ENCODE assay signal across 8 cellular contexts in genomic region chr3:113783463-113783862, GRCh38. TPM values are rescaled to one million over a fixed set of nuclear protein-coding genes. Genes with fewer than 3 reads are reported as not detected.
A peak's percentile ranks its signal among the peaks of the same experiment; 100 is the strongest.
DNase-seq lines count a peak whose midpoint lies in the region; ATAC-seq and TF ChIP-seq lines count a peak whose summit lies in the region.

No MANE protein-coding gene starts in this region.

- TF ChIP-seq CTCF in glutamatergic neuron (IDR thresholded peaks at IDR 0.05; ENCODE audit: partially characterized antibody, unreplicated experiment) (no peak), esophagus squamous epithelium (IDR thresholded peaks at IDR 0.05) (no peak)

- no peak overlapping the region for H3K4me3 ChIP-seq in esophagus squamous epithelium

- H3K27ac ChIP-seq in esophagus squamous epithelium, result peak overlapping the region in 1 of 4 donors; percentile 24

- intact Hi-C loops in esophagus squamous epithelium (cut with DNase I), result no loop called here

- H3K4me3 Mint-ChIP-seq in glutamatergic neuron (ENCODE audit: unreplicated experiment), result no peak overlapping the region

- in situ Hi-C loops in SK-MEL-5 (cut with HindIII; ENCODE audit: low pct_unique_long_range_greater_than_20kb, low sequenced_read_pairs), result no loop called here

- H3K36me3 ChIP-seq in esophagus squamous epithelium, result peaks cover 0 to 71% (median 8%) of the 10 kb centered on the region in 3 donors

- H3K36me3 Mint-ChIP-seq in glutamatergic neuron (ENCODE audit: unreplicated experiment), result no peaks in the 10 kb centered on the region

- no peaks in the 10 kb centered on the region for H3K9me3 Mint-ChIP-seq in glutamatergic neuron (ENCODE audit: unreplicated experiment)

- no peak for TF ChIP-seq POLR2A in esophagus squamous epithelium (IDR thresholded peaks at IDR 0.05)

- ATAC-seq in HG02610 (IDR thresholded peaks at IDR 0.05; ENCODE audit: unreplicated experiment), result peak; percentile 64

- H3K27ac Mint-ChIP-seq in glutamatergic neuron (ENCODE audit: unreplicated experiment), result no peak overlapping the region

- H3K27me3 ChIP-seq in esophagus squamous epithelium, result no peaks in the 10 kb centered on the region

- no peaks in the 10 kb centered on the region for H3K9me3 ChIP-seq in esophagus squamous epithelium

- peaks cover 0 to 4% (median 0%) of the 10 kb centered on the region in 3 donors for H3K4me1 ChIP-seq in esophagus squamous epithelium

- no peaks in the 10 kb centered on the region for H3K27me3 Mint-ChIP-seq in glutamatergic neuron (ENCODE audit: unreplicated experiment)

- peak; percentile 93 for DNase-seq in EL
- peak; percentile 91 for DNase-seq in SK-MEL-5 (ENCODE audit: low read depth, low spot score)
- DNase-seq in kidney tubule cell (ENCODE audit: low spot score), result peak; percentile 76
- no peak for DNase-seq in NCI-H1930 (lab: John Stamatoyannopoulos, UW)
- DNase-seq in COLO668 (lab: John Stamatoyannopoulos, UW; ENCODE audit: unreplicated experiment), result no peak
- DNase-seq in glutamatergic neuron, result no peak
- DNase-seq in esophagus squamous epithelium (lab: John Stamatoyannopoulos, UW), result no peak

- H3K4me1 Mint-ChIP-seq in glutamatergic neuron (ENCODE audit: low read depth, unreplicated experiment), result no peaks in the 10 kb centered on the region

RNA-seq across cellular contexts. Expression of gene ATP6V1A, which starts 36.6 kb away (rescaled TPM):
- 94.7 and 94.8 TPM in 2 replicates for total RNA-seq in SK-MEL-5 (2014; rRNA removed; shearing (Covaris generic))
- 49.2 and 66.7 TPM in 2 replicates for polyA plus RNA-seq in SK-MEL-5 (2015; cell fraction: cytosol; rRNA removed)
- 27.6 and 46.6 TPM in 2 replicates for polyA plus RNA-seq in SK-MEL-5 (2015; cell fraction: nucleus; rRNA removed)
- 94.5 TPM for total RNA-seq in glutamatergic neuron (ENCODE audit: unreplicated experiment)
- total RNA-seq in esophagus squamous epithelium, result 10 to 100 TPM; 39.9 to 74.3 (median 60.6) TPM

RNA-seq across cellular contexts. Expression of gene NAA50, which starts 37.4 kb away (rescaled TPM):
- 137 and 151 TPM in 2 replicates for total RNA-seq in SK-MEL-5 (2014; rRNA removed; shearing (Covaris generic))
- polyA plus RNA-seq in SK-MEL-5 (2015; cell fraction: cytosol; rRNA removed), result 131 and 149 TPM in 2 replicates
- polyA plus RNA-seq in SK-MEL-5 (2015; cell fraction: nucleus; rRNA removed), result 38.0 and 46.6 TPM in 2 replicates
- total RNA-seq in glutamatergic neuron (ENCODE audit: unreplicated experiment), result 42.5 TPM
- 100 to 1,000 TPM; 142 to 248 (median 228) TPM for total RNA-seq in esophagus squamous epithelium

RNA-seq across cellular contexts. Expression of gene GRAMD1C, which starts 55.1 kb away (rescaled TPM):
- 4.1 and 5.2 TPM in 2 replicates for total RNA-seq in SK-MEL-5 (2014; rRNA removed; shearing (Covaris generic))
- 1.4 and 5.5 TPM in 2 replicates for polyA plus RNA-seq in SK-MEL-5 (2015; cell fraction: cytosol; rRNA removed)
- 11.9 and 13.2 TPM in 2 replicates for polyA plus RNA-seq in SK-MEL-5 (2015; cell fraction: nucleus; rRNA removed)
- total RNA-seq in glutamatergic neuron (ENCODE audit: unreplicated experiment), result 2.1 TPM
- total RNA-seq in esophagus squamous epithelium, result 10 to 100 TPM in 1 of 4 donors, 1 to 10 TPM in 3; 4.4 to 12.6 (median 6.6) TPM

Comparison
In these comparisons a context has a peak if more than half of its experiments do, and no peak if none do; other contexts are left out.
1. DNase-seq: peak in EL (single experiment), SK-MEL-5 (single experiment) and kidney tubule cell (single experiment); none in NCI-H1930 (0 of 2), COLO668 (single experiment), glutamatergic neuron (single experiment) and esophagus squamous epithelium (single experiment).